ENCODE assay signal across 17 cellular contexts in the genomic region with DNA sequence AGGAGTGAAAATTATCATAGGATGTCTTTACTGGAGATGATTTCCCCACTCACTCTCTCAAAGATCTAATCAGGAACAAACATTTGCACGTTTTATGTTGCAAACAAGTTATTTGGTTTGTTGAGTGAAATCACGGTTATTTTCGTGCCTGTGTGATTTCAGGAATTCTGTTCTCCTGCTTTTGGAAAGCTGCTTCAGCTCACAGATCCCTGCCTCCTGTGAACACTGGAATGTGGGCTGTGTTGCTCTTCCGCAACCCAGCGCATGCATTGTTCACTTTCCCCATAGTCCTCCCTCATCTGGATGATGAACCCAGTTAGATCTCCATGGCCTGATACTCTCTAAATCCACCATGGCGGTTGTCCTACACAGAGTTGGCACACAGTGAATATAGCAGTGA.
DNase-seq lines count a peak whose midpoint lies in the region; FAIRE-seq and TF ChIP-seq lines count a peak whose summit lies in the region.
"Had no signal": no experiment of that assay in that cellular context is flagged by ENCODE, and none has a peak within 500 bp of the region (broad histone marks: within the 10 kb centered on the region; RNA-seq: fewer than 3 reads in every experiment).

No MANE protein-coding gene starts in this region.

- peak overlapping the region; percentile 58 for H3K27ac ChIP-seq in BLaER1
- peak overlapping the region; percentile 76 for H3K27ac ChIP-seq in OCI-LY3 (ENCODE audit: low read length)
- H3K27ac ChIP-seq in neuronal stem cell (replicated peaks; ENCODE audit: low read length), result peak overlapping the region; percentile 21
- H3K27ac ChIP-seq in MM.1S (ENCODE audit: low read length), result no peak overlapping the region

- H3K9ac ChIP-seq in BLaER1, result no peak overlapping the region
- no peak overlapping the region for H3K9ac ChIP-seq in OCI-LY3 (ENCODE audit: low read length)
- H3K9ac ChIP-seq in neuronal stem cell (ENCODE audit: low read depth, low read length, poor library complexity), result no peak overlapping the region
- no peak overlapping the region for H3K9ac ChIP-seq in MM.1S (ENCODE audit: low read length)

- DNase-seq in left kidney (ENCODE audit: low read depth, low spot score), result peak; percentile 33
- no peak for DNase-seq in neuronal stem cell (ENCODE audit: low spot score)
- no peak for DNase-seq in MM.1S
- no peak for DNase-seq in D721Med (ENCODE audit: insufficient read length, low spot score)
- DNase-seq in GM19240 (ENCODE audit: insufficient read length, low spot score), result no peak
- DNase-seq in activated T-cell treated with anti-CD3 and anti-CD28 coated beads for 4 hours, result no peak
- DNase-seq: C1 segment of cervical spinal cord; CD8-positive, alpha-beta memory T cell; DMS79 treated with DMSO at 0.1 percent for 48 hours; NCI-H1417; NCI-H1930; NCI-H345; NCI-H526 had no signal

- H3K79me1 ChIP-seq in neuronal stem cell (ENCODE audit: low read depth, low read length), result no peaks in the 10 kb centered on the region

- peak overlapping the region; percentile 74 for H3K4me2 ChIP-seq in BLaER1
- H3K4me2 ChIP-seq in OCI-LY3 (ENCODE audit: low read length), result peak overlapping the region; percentile 57
- no peak overlapping the region for H3K4me2 ChIP-seq in neuronal stem cell (ENCODE audit: insufficient read depth, low read length, poor library complexity, severe bottlenecking)
- no peak overlapping the region for H3K4me2 ChIP-seq in MM.1S (ENCODE audit: low read depth, low read length)
- H3K4me2 ChIP-seq: GM23338 had no signal

- H2BK12ac ChIP-seq in neuronal stem cell (ENCODE audit: low read length), result no peak overlapping the region

- H3K79me2 ChIP-seq in OCI-LY3 (ENCODE audit: low read length), result peaks cover 81% of the 10 kb centered on the region
- no peaks in the 10 kb centered on the region for H3K79me2 ChIP-seq in MM.1S (ENCODE audit: low read length)

- H3K9me3 ChIP-seq in BLaER1 (no peaks in the 10 kb centered on the region), OCI-LY3 (ENCODE audit: insufficient read depth, low read length) (no peaks in the 10 kb centered on the region), neuronal stem cell (replicated peaks in 1 of 2; ENCODE audit: control insufficient read depth in 2 of 2, insufficient read depth in 1 of 2, low read depth in 1 of 2, low read length in 2 of 2) (no peaks in the 10 kb centered on the region), MM.1S (replicated peaks; ENCODE audit: insufficient read depth, low read length) (no peaks in the 10 kb centered on the region)
- H3K9me3 ChIP-seq: Peyer's patch had no signal

- no peak overlapping the region for H4K91ac ChIP-seq in neuronal stem cell (ENCODE audit: low read depth, low read length, poor library complexity)

- no peak overlapping the region for H2AK5ac ChIP-seq in neuronal stem cell (ENCODE audit: low read depth, low read length)

- H3K4me3 ChIP-seq in BLaER1 (no peak overlapping the region), OCI-LY3 (ENCODE audit: low read length) (0 out of 2 replicates have a peak overlapping the region, but pooled peaks have one; percentile 29), neuronal stem cell (ENCODE audit: low read length in 2 of 2) (no peak overlapping the region), MM.1S (ENCODE audit: low read length) (no peak overlapping the region)
- H3K4me3 ChIP-seq: GM23338, Peyer's patch had no signal

- no CpG with 5 or more reads among the region's 6 CpGs for WGBS in neuronal stem cell (ENCODE audit: extremely low coverage in 2 of 2, insufficient read length in 2 of 2, insufficient replicate concordance in 1 of 2), 2 donors

- no peak for TF ChIP-seq CTCF in OCI-LY3 (IDR thresholded peaks at IDR 0.05; ENCODE audit: low read depth, low read length)
- no peak for TF ChIP-seq CTCF in MM.1S (IDR thresholded peaks at IDR 0.05; ENCODE audit: low read length)
- no peak for TF ChIP-seq CTCF in D721Med (IDR thresholded peaks at IDR 0.05; ENCODE audit: insufficient read depth, missing control alignments)

- no peak overlapping the region for H2BK120ac ChIP-seq in neuronal stem cell (ENCODE audit: low read depth, low read length)

- H3K27me3 ChIP-seq in BLaER1 (no peaks in the 10 kb centered on the region), OCI-LY3 (ENCODE audit: low read depth, low read length) (no peaks in the 10 kb centered on the region), neuronal stem cell (ENCODE audit: control insufficient read depth in 3 of 3, insufficient read depth in 3 of 3, low read depth in 1 of 3, low read length in 3 of 3) (no peaks in the 10 kb centered on the region), MM.1S (replicated peaks; ENCODE audit: insufficient read depth, low read length) (no peaks in the 10 kb centered on the region)
- H3K27me3 ChIP-seq: Peyer's patch had no signal

- FAIRE-seq in D721Med (lab: Jason Lieb, UNC), result no peak

- no peak overlapping the region for H3K23ac ChIP-seq in neuronal stem cell (ENCODE audit: low read depth, low read length, poor library complexity)

- no peak overlapping the region for H4K8ac ChIP-seq in neuronal stem cell (ENCODE audit: low read depth, low read length)

- no peaks in the 10 kb centered on the region for H4K20me1 ChIP-seq in BLaER1
- H4K20me1 ChIP-seq in OCI-LY3 (ENCODE audit: insufficient read depth, low read length), result peaks cover 53% of the 10 kb centered on the region
- no peaks in the 10 kb centered on the region for H4K20me1 ChIP-seq in MM.1S (ENCODE audit: insufficient read depth, low read length)

- no peak overlapping the region for H2AFZ ChIP-seq in OCI-LY3 (ENCODE audit: low read depth, low read length)
- no peak overlapping the region for H2AFZ ChIP-seq in neuronal stem cell (ENCODE audit: low read length)
- H2AFZ ChIP-seq in MM.1S (ENCODE audit: low read length), result no peak overlapping the region
- H2AFZ ChIP-seq: GM23338 had no signal

- H2BK15ac ChIP-seq in neuronal stem cell (ENCODE audit: low read length), result no peak overlapping the region

- H3F3A ChIP-seq in MM.1S (ENCODE audit: insufficient read depth, low read length), result no peaks in the 10 kb centered on the region

- no peak overlapping the region for H2BK5ac ChIP-seq in neuronal stem cell (ENCODE audit: low read length)

- H3K4me1 ChIP-seq in BLaER1 (peaks cover 84% of the 10 kb centered on the region), OCI-LY3 (ENCODE audit: low read length) (peaks cover 63% of the 10 kb centered on the region), neuronal stem cell (ENCODE audit: control insufficient read depth in 2 of 2, insufficient read depth in 1 of 2, low read depth in 1 of 2, low read length in 2 of 2) (peaks cover 7 to 8% of the 10 kb centered on the region in 2 donors), MM.1S (ENCODE audit: low read length) (no peaks in the 10 kb centered on the region)

- H3K14ac ChIP-seq in neuronal stem cell (ENCODE audit: low read length), result no peak overlapping the region

- H3K36me3 ChIP-seq in BLaER1 (peaks cover 4% of the 10 kb centered on the region; the same call in 1 of the 2 replicates), OCI-LY3 (replicated peaks; ENCODE audit: low read depth, low read length) (peaks cover 11% of the 10 kb centered on the region), neuronal stem cell (replicated peaks in 1 of 2; ENCODE audit: control insufficient read depth in 2 of 2, insufficient read depth in 2 of 2, low read length in 2 of 2) (no peaks in the 10 kb centered on the region), MM.1S (replicated peaks; ENCODE audit: insufficient read depth, low read length) (no peaks in the 10 kb centered on the region)
- H3K36me3 ChIP-seq: Peyer's patch had no signal

- no peak overlapping the region for H3K4ac ChIP-seq in neuronal stem cell (ENCODE audit: low read length)

- H3K9me2 ChIP-seq in MM.1S (replicated peaks; ENCODE audit: insufficient read depth, low read length), result no peaks in the 10 kb centered on the region

- H3K18ac ChIP-seq in neuronal stem cell (ENCODE audit: low read length), result no peak overlapping the region

Comparison
In these comparisons a context has a peak if more than half of its experiments do, and no peak if none do; other contexts are left out.
1. H3K4me2 ChIP-seq: peak in BLaER1 (single experiment) and OCI-LY3 (single experiment); none in neuronal stem cell (single experiment) and MM.1S (single experiment).